In the genomic region with DNA sequence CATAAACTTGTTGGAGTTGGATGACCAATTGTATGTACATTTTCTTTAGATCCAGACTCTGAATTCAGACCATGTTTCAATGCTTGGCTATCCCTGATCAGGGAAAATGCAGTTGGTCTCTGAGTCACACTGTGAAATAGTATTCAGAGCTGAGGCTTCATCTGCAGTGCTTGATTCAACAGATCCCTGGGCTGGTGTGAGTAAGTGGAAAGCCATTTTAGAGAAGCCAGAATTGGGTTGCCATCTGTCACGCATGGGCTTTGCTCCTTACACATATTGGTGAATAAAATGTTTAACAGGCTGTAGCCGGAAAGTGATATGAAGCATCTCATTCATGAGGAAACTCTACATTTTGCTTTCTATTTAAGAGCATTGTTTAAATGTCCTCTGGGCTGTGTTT, we compare ENCODE assay signal across 14 cellular contexts. TPM values are rescaled to one million over a fixed set of nuclear protein-coding genes. Genes with fewer than 3 reads are reported as not detected.
DNase-seq lines count a peak whose midpoint lies in the region; ATAC-seq, FAIRE-seq and TF ChIP-seq lines count a peak whose summit lies in the region.
"Had no signal": no experiment of that assay in that cellular context is flagged by ENCODE, and none has a peak within 500 bp of the region (broad histone marks: within the 10 kb centered on the region; RNA-seq: fewer than 3 reads in every experiment).

No MANE protein-coding gene starts in this region.

- no peaks in the 10 kb centered on the region for H3K36me3 ChIP-seq in mammary epithelial cell (ENCODE audit: insufficient read depth, low read length)
- H3K36me3 ChIP-seq in PC-9 (ENCODE audit: low read depth): no peaks in the 10 kb centered on the region
- H3K36me3 ChIP-seq: HAP-1 had no signal

- no peak for TF ChIP-seq CTCF in mammary epithelial cell (conservative IDR thresholded peaks at IDR 0.05 in 1 of 2, IDR thresholded peaks at IDR 0.05 in 1 of 2; ENCODE audit: extremely low read depth in 1 of 2, insufficient read depth in 1 of 2, low read depth in 1 of 2, low read length in 2 of 2)
- no peak for TF ChIP-seq CTCF in PC-9 (conservative IDR thresholded peaks at IDR 0.05)

- no TSS peak for BruUV-seq in mammary epithelial cell (replicated peaks; lab: Mats Ljungman, UMichigan)
- no TSS peak for BruUV-seq in PC-9 (replicated peaks; lab: Mats Ljungman, UMichigan)

- POLR2A ChIA-PET in PC-9 (lab: Charles Lee; ENCODE audit: unreplicated experiment): no interaction called here

- H3K27me3 ChIP-seq in mammary epithelial cell (ENCODE audit: insufficient read depth, low read length) (no peaks in the 10 kb centered on the region), PC-9 (ENCODE audit: insufficient read depth, low read depth) (no peaks in the 10 kb centered on the region)

- CTCF ChIA-PET in mammary epithelial cell (lab: Charles Lee; ENCODE audit: low non-redundant PET): no interaction called here
- CTCF ChIA-PET in PC-9 (lab: Charles Lee): no interaction called here

- DNase-seq in AG20443 (ENCODE audit: low spot score) (peak; percentile 92), NCI-H1694 (lab: John Stamatoyannopoulos, UW) (peak; percentile 80), mammary epithelial cell (peak; percentile 96), PC-9 (no peak)
- no peak for DNase-seq in stimulated activated CD8-positive, alpha-beta memory T cell treated with anti-CD3 and anti-CD28 coated beads, Interleukin-4, amount 100 ng/mL, for 48 hours
- DNase-seq: activated CD4-positive, alpha-beta T cell treated with anti-CD3 and anti-CD28 coated beads, Interleukin-2, amount 50 U/mL, for 1 hour; activated gamma-delta T cell; cortex of kidney had no signal

- in situ Hi-C loops in mammary epithelial cell (cut with MboI; ENCODE audit: low sequenced_read_pairs in 2 of 2): no loop called here

- H3K27ac ChIP-seq in mammary epithelial cell (ENCODE audit: insufficient read depth, low read depth, low read length) (peak overlapping the region; percentile 77), PC-9 (no peak overlapping the region)
- H3K27ac ChIP-seq: C4-2B had no signal

- peak overlapping the region; percentile 52 for H2AFZ ChIP-seq in mammary epithelial cell (ENCODE audit: low read depth, low read length)
- no peak overlapping the region for H2AFZ ChIP-seq in PC-9

- peak overlapping the region; percentile 60 for H3K4me2 ChIP-seq in mammary epithelial cell (ENCODE audit: insufficient read depth, low read depth, low read length)
- no peak overlapping the region for H3K4me2 ChIP-seq in PC-9

- peak; percentile 90 for FAIRE-seq in islet of Langerhans (lab: Jason Lieb, UNC)

- ATAC-seq in HG02852 (IDR thresholded peaks at IDR 0.05; ENCODE audit: unreplicated experiment) (no peak), HG03460 (IDR thresholded peaks at IDR 0.05; ENCODE audit: unreplicated experiment) (no peak)
- ATAC-seq: sciatic nerve had no signal

- H3K9ac ChIP-seq in mammary epithelial cell (ENCODE audit: insufficient read depth, low read length): no peak overlapping the region

- 9% methylated on average over 2 of the region's 2 CpGs for WGBS in mammary epithelial cell (ENCODE audit: low coverage, missing lambda C conversion rate)

- dilution Hi-C loops in mammary epithelial cell (cut with HindIII; ENCODE audit: low sequenced_read_pairs): no loop called here

- H3K79me2 ChIP-seq in mammary epithelial cell (ENCODE audit: insufficient read depth, low read length) (no peaks in the 10 kb centered on the region), PC-9 (ENCODE audit: low read depth) (no peaks in the 10 kb centered on the region)

- H4K20me1 ChIP-seq in mammary epithelial cell (ENCODE audit: insufficient read depth, low read length) (no peaks in the 10 kb centered on the region), PC-9 (ENCODE audit: insufficient read depth) (no peaks in the 10 kb centered on the region)

- H3K9me3 ChIP-seq in mammary epithelial cell (replicated peaks; ENCODE audit: insufficient read depth, low read length): no peaks in the 10 kb centered on the region
- no peaks in the 10 kb centered on the region for H3K9me3 ChIP-seq in PC-9 (ENCODE audit: insufficient read depth, low read depth)
- H3K9me3 ChIP-seq: HAP-1 had no signal

- H3K9me2 ChIP-seq in PC-9 (ENCODE audit: insufficient read depth): no peaks in the 10 kb centered on the region; the same call in 1 of the 2 replicates

- no peak overlapping the region for H3K4me3 ChIP-seq in mammary epithelial cell (replicated peaks in 1 of 3; ENCODE audit: insufficient read depth in 1 of 3, low read depth in 2 of 3, low read length in 3 of 3)
- no peak overlapping the region for H3K4me3 ChIP-seq in PC-9
- H3K4me3 ChIP-seq: HAP-1 had no signal

- H3F3A ChIP-seq in PC-9 (ENCODE audit: insufficient read depth, low read depth): no peaks in the 10 kb centered on the region

- H3K4me1 ChIP-seq in mammary epithelial cell (ENCODE audit: insufficient read depth, low read length) (peaks cover 42% of the 10 kb centered on the region), PC-9 (replicated peaks; ENCODE audit: insufficient read depth) (no peaks in the 10 kb centered on the region)

- intact Hi-C loops in mammary epithelial cell (cut with micrococcal nuclease): loop anchor here (2.0 kb wide), 1 partner anchor 15 kb away; no protein-coding TSS in a partner anchor
- intact Hi-C loops in PC-9 (cut with micrococcal nuclease; ENCODE audit: unreplicated experiment): no loop called here

RNA-seq across cellular contexts. Expression of gene ACYP2, which starts 50.0 kb away (rescaled TPM):
- 10 to 100 TPM; 14.0 to 19.3 TPM for total RNA-seq in mammary epithelial cell
- polyA plus RNA-seq in mammary epithelial cell: 12.7 TPM
- polyA minus RNA-seq in mammary epithelial cell: 33.3 TPM
- total RNA-seq in PC-9 (2021): 23.9 and 25.9 TPM in 2 replicates

Comparison
In these comparisons a context has a peak if more than half of its experiments do, and no peak if none do; other contexts are left out.
1. DNase-seq: peak in AG20443 (single experiment), NCI-H1694 (single experiment) and mammary epithelial cell (single experiment); none in stimulated activated CD8-positive, alpha-beta memory T cell treated with anti-CD3 and anti-CD28 coated beads, Interleukin-4, amount 100 ng/mL, for 48 hours (single experiment) and PC-9 (0 of 2).